Comparison of ENCODE assay signal across 21 cellular contexts in genomic region chr3:22981176-22981575, GRCh38.
"Had no signal": no experiment of that assay in that cellular context is flagged by ENCODE, and none has a peak within 500 bp of the region (broad histone marks: within the 10 kb centered on the region; RNA-seq: fewer than 3 reads in every experiment).

No MANE protein-coding gene starts in this region.

- H3K27me3 Mint-ChIP-seq: naive B cell had no signal

- DNase-seq: activated CD4-positive, alpha-beta T cell treated with anti-CD3 and anti-CD28 coated beads for 36 hours; activated CD4-positive, alpha-beta T cell treated with anti-CD3 and anti-CD28 coated beads, Interleukin-2, amount 50 U/mL, for 48 hours; activated gamma-delta T cell treated with Interleukin-2 at 50 U/mL for 16 hours; activated T-cell treated with anti-CD3 and anti-CD28 coated beads for 4 hours; adrenal gland; dermis blood vessel endothelial cell; foreskin keratinocyte; glutamatergic neuron; hippocampal formation; islet precursor cell; naive B cell; ovary; stimulated activated CD4-positive, alpha-beta T cell treated with anti-CD3 and anti-CD28 coated beads, Interleukin-12 subunit alpha, Interleukin-12 subunit beta, amount 100 ng/mL, for 4 hours; stimulated activated CD4-positive, alpha-beta T cell treated with anti-CD3 and anti-CD28 coated beads, Interleukin-2, amount 100 ng/mL, for 24 hours; stimulated activated naive CD4-positive, alpha-beta T cell treated with Interleukin-2 at 50 U/mL for 16 hours; substantia nigra; tibial artery had no signal

- H3K27ac Mint-ChIP-seq: activated CD4-positive, alpha-beta T cell treated with anti-CD3 and anti-CD28 coated beads for 36 hours; activated naive CD4-positive, alpha-beta T cell treated with anti-CD3 and anti-CD28 coated beads, Interleukin-2, amount 50 U/mL, for 72 hours; activated T-helper 1 cell treated with anti-CD3 and anti-CD28 coated beads, Interleukin-12 subunit alpha, Interleukin-12 subunit beta, Interleukin-2, Interleukin-4 antibody, amounts not matched to agents 30 ng/mL and 10 ng/mL and 1 ng/mL, durations not matched to agents 14 hours and 24 hours and 36 hours; naive B cell; WTC11 had no signal

- H3K9me3 ChIP-seq: adrenal gland, tibial artery had no signal

- ATAC-seq: activated CD4-positive, alpha-beta T cell treated with anti-CD3 and anti-CD28 coated beads for 36 hours; activated naive CD4-positive, alpha-beta T cell treated with anti-CD3 and anti-CD28 coated beads, Interleukin-2, amount 50 U/mL, for 72 hours; WTC11 had no signal

- H3K36me3 Mint-ChIP-seq: activated naive CD4-positive, alpha-beta T cell treated with anti-CD3 and anti-CD28 coated beads, Interleukin-2, amount 50 U/mL, for 72 hours; naive B cell; WTC11 had no signal

- H3K4me1 ChIP-seq: adrenal gland, foreskin keratinocyte had no signal

- H3K4me3 ChIP-seq: adrenal gland, lung, ovary, tibial artery had no signal

- H3K4me3 Mint-ChIP-seq: activated CD4-positive, alpha-beta T cell treated with anti-CD3 and anti-CD28 coated beads for 36 hours; activated T-helper 1 cell treated with anti-CD3 and anti-CD28 coated beads, Interleukin-12 subunit alpha, Interleukin-12 subunit beta, Interleukin-2, Interleukin-4 antibody, amounts not matched to agents 30 ng/mL and 10 ng/mL and 1 ng/mL, durations not matched to agents 14 hours and 24 hours and 36 hours; naive B cell; WTC11 had no signal

- H3K27me3 ChIP-seq: adrenal gland, ovary, tibial artery had no signal

- H3K9me3 Mint-ChIP-seq: activated T-helper 1 cell treated with anti-CD3 and anti-CD28 coated beads, Interleukin-12 subunit alpha, Interleukin-12 subunit beta, Interleukin-2, Interleukin-4 antibody, amounts not matched to agents 30 ng/mL and 10 ng/mL and 1 ng/mL, durations not matched to agents 14 hours and 24 hours and 36 hours had no signal

- H3K36me3 ChIP-seq: adrenal gland, ovary, tibial artery had no signal

- H3K27ac ChIP-seq: adrenal gland, foreskin keratinocyte, ovary, tibial artery had no signal
